9 cellular contexts compared by ENCODE assay signal in the genomic region with DNA sequence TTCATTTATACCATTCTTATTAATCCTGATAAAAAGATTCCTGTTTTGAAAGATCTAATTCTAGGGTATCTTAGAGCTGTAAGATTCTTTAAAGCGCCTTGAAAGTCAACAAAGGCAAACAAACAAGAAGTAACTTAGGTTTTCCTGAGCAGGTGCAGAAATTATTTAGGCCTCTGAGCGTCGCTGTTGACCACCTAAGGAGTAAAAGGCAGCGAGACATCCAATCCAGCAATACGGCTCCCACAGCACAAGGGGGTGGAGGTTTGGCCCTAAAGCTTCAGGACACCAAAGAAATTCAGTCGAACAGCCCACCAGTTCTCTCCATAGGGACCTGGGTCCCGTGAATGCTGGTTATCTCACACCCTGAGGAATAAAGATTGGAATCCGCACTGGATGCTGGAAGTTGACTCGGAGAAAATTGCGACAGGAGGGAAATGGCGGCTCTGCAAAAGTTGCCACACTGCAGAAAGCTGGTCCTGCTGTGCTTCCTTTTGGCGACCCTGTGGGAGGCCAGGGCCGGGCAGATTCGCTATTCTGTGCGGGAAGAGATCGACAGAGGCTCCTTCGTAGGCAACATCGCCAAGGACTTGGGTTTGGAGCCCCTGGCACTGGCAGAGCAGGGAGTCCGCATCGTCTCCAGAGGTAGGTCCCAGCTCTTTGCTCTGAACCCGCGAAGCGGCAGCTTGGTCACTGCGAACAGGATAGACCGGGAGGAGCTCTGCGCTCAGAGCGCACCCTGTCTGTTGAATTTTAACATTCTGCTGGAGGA. TPM values are rescaled to one million over a fixed set of nuclear protein-coding genes. Genes with fewer than 3 reads are reported as not detected.
DNase-seq lines count a peak whose midpoint lies in the region; TF ChIP-seq lines count a peak whose summit lies in the region.
"Had no signal": no experiment of that assay in that cellular context is flagged by ENCODE, and none has a peak within 500 bp of the region (broad histone marks: within the 10 kb centered on the region; RNA-seq: fewer than 3 reads in every experiment).

PCDHGA2 (plus strand) TSS at position 223 of the 769 bp plus-strand sequence.

- H3K27ac ChIP-seq in SJCRH30 (no peak within 1 kb of the TSS), stomach smooth muscle (ENCODE audit: low read length) (no peak within 1 kb of the TSS)
- H3K27ac ChIP-seq: BLaER1 had no signal

- peaks cover 24% of the 10 kb centered on the region for H3K9me3 Mint-ChIP-seq in Caco-2 (ENCODE audit: unreplicated experiment)

- H3K4me1 ChIP-seq in SJCRH30: no peaks in the 10 kb centered on the region
- H3K4me1 ChIP-seq in stomach smooth muscle (ENCODE audit: control insufficient read depth, insufficient read depth, low read length): no peaks in the 10 kb centered on the region
- H3K4me1 ChIP-seq in Caco-2: no peaks in the 10 kb centered on the region
- H3K4me1 ChIP-seq: BLaER1 had no signal

- H3K9me3 ChIP-seq in SJCRH30 (replicated peaks) (0 out of 2 replicates have a peak, but pooled peaks cover 4% of the 10 kb centered on the region), stomach smooth muscle (ENCODE audit: control insufficient read depth in 2 of 2, low read length in 2 of 2) (peaks cover 41 to 50% of the 10 kb centered on the region in 2 donors), Caco-2 (peaks cover 3% of the 10 kb centered on the region; the same call in 1 of the 2 replicates)

- H3K36me3 ChIP-seq in SJCRH30: no peaks in the 10 kb centered on the region
- H3K36me3 ChIP-seq in stomach smooth muscle (ENCODE audit: control insufficient read depth in 2 of 2, insufficient read depth in 2 of 2, low read length in 2 of 2): no peaks in the 10 kb centered on the region
- no peaks in the 10 kb centered on the region for H3K36me3 ChIP-seq in Caco-2 (ENCODE audit: control insufficient read depth, insufficient read depth, low read length)

- DNase-seq in DMS53 (lab: John Stamatoyannopoulos, UW): peak; percentile 62
- DNase-seq in DMS53 treated with DMSO at 0.1 percent for 48 hours (lab: John Stamatoyannopoulos, UW; ENCODE audit: unreplicated experiment): no peak
- DNase-seq in SJCRH30: peak; percentile 31 to 57
- peak; percentile 28 for DNase-seq in glomerular visceral epithelial cell (ENCODE audit: extremely low spot score)
- DNase-seq in activated CD4-positive, alpha-beta T cell treated with anti-CD3 and anti-CD28 coated beads for 4 hours: no peak
- DNase-seq in NCI-H2107 treated with DMSO at 0.1 percent for 48 hours (lab: John Stamatoyannopoulos, UW; ENCODE audit: unreplicated experiment): no peak
- no peak for DNase-seq in Caco-2

- no peak within 1 kb of the TSS for H3K27ac Mint-ChIP-seq in Caco-2 (ENCODE audit: unreplicated experiment)

- H3K4me1 Mint-ChIP-seq in Caco-2 (ENCODE audit: low read depth, unreplicated experiment): no peaks in the 10 kb centered on the region

- no peak within 1 kb of the TSS for H3K4me3 ChIP-seq in SJCRH30
- H3K4me3 ChIP-seq in stomach smooth muscle (ENCODE audit: low read length in 2 of 2): peak within 1 kb of the TSS; percentile 50 to 60
- no peak within 1 kb of the TSS for H3K4me3 ChIP-seq in Caco-2 (ENCODE audit: low read depth, low read length)
- H3K4me3 ChIP-seq: BLaER1 had no signal

- POLR2A ChIA-PET in Caco-2 (lab: Charles Lee): no interaction called here

- intact Hi-C loops in Caco-2 (cut with micrococcal nuclease; ENCODE audit: unreplicated experiment): no loop called here

- TF ChIP-seq CTCF in Caco-2 (IDR thresholded peaks at IDR 0.05; ENCODE audit: insufficient read depth in 1 of 2, low read depth in 1 of 2, low read length in 1 of 2, severe bottlenecking in 1 of 2, unreplicated experiment in 1 of 2): peak in 1 of 2 experiments; percentile 13

- no peak within 1 kb of the TSS for H3K9ac ChIP-seq in stomach smooth muscle (ENCODE audit: low read length in 2 of 2)
- H3K9ac ChIP-seq: BLaER1 had no signal

- CTCF ChIA-PET in Caco-2 (lab: Charles Lee): interaction anchor here (0.8 kb wide), 1 partner anchor 11 kb away, joined by 3 read pairs; the partner anchor contains the start of gene PCDHGB1

- no TSS peak for BruUV-seq in Caco-2 (replicated peaks; lab: Mats Ljungman, UMichigan)

- no peaks in the 10 kb centered on the region for H3K27me3 ChIP-seq in SJCRH30
- no peaks in the 10 kb centered on the region for H3K27me3 ChIP-seq in stomach smooth muscle (ENCODE audit: control insufficient read depth in 1 of 2, insufficient read depth in 2 of 2, low read length in 2 of 2)
- no peaks in the 10 kb centered on the region for H3K27me3 ChIP-seq in Caco-2 (replicated peaks; ENCODE audit: control insufficient read depth, insufficient read depth, low read length)
- H3K27me3 ChIP-seq: BLaER1 had no signal

- no peak within 1 kb of the TSS for H3K4me3 Mint-ChIP-seq in Caco-2 (ENCODE audit: unreplicated experiment)

- no peaks in the 10 kb centered on the region for H3K27me3 Mint-ChIP-seq in Caco-2 (ENCODE audit: insufficient read depth, unreplicated experiment)

- no peaks in the 10 kb centered on the region for H3K36me3 Mint-ChIP-seq in Caco-2 (ENCODE audit: insufficient read depth, unreplicated experiment)

RNA-seq across cellular contexts. Expression of gene PCDHGA2, which starts in this region (rescaled TPM):
- total RNA-seq in SJCRH30 (2014; rRNA removed; shearing (Covaris generic)): 0.71 and 1.0 TPM in 2 replicates
- 0.20 and 0.23 TPM in 2 replicates for total RNA-seq in Caco-2 (2022)

Comparison
In these comparisons a context has a peak if more than half of its experiments do, and no peak if none do; other contexts are left out.
1. DNase-seq: peak in DMS53 (single experiment), SJCRH30 (2 of 2) and glomerular visceral epithelial cell (single experiment); none in DMS53 treated with DMSO at 0.1 percent for 48 hours (single experiment), activated CD4-positive, alpha-beta T cell treated with anti-CD3 and anti-CD28 coated beads for 4 hours (0 of 2), NCI-H2107 treated with DMSO at 0.1 percent for 48 hours (single experiment) and Caco-2 (0 of 2).
2. H3K4me3 ChIP-seq: peak in stomach smooth muscle (2 of 2); none in SJCRH30 (single experiment) and Caco-2 (single experiment).